12 cellular contexts compared by ENCODE assay signal in the genomic region with DNA sequence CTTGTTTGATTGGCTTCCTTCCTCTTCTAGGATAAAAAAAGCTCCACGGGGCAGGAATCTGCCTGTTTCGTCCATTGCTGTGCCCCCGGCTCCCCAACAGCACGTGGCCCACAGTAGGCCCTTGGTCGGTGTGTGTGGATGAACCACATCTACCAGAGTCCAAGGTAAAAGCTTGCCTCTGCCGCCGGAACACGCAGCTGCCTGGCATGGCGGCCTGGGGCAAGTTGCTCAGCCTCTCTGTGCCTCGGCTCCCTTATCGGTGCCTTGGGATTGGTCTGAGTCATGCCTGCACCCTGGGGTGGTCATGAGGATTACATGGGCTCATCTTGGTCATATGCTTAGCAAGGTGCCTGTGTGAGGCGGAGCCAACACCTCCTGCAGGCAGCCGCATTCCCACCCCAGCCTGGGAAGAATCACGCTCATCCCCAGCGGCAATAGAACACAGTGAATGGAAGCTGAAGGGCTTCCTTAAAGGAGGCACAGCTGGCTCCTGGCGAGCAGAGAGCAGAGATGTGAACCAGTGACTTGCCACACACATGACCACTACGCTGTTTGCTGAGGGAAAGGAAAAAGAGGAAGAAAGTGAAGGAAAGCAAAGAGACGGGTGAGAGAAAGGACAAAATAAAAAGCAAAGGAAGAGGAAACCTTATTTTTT. TPM values are rescaled to one million over a fixed set of nuclear protein-coding genes. Genes with fewer than 3 reads are reported as not detected.
A peak's percentile ranks its signal among the peaks of the same experiment; 100 is the strongest.
DNase-seq lines count a peak whose midpoint lies in the region; ATAC-seq and TF ChIP-seq lines count a peak whose summit lies in the region.
"Had no signal": no experiment of that assay in that cellular context is flagged by ENCODE, and none has a peak within 500 bp of the region (broad histone marks: within the 10 kb centered on the region; RNA-seq: fewer than 3 reads in every experiment).

No MANE protein-coding gene starts in this region.

- peaks cover 14% of the 10 kb centered on the region for H3K4me1 Mint-ChIP-seq in WTC11

- no peaks in the 10 kb centered on the region for H3K9me3 Mint-ChIP-seq in WTC11
- H3K9me3 Mint-ChIP-seq: T-helper 2 cell treated with Interferon-gamma antibody and Interleukin-4, amounts not matched to agents 5 μg/mL and 100 μg/mL, for 36 hours had no signal

- no peaks in the 10 kb centered on the region for H3K36me3 Mint-ChIP-seq in WTC11

- peak overlapping the region in 1 of 2 donors; percentile 66 for H3K27ac ChIP-seq in lung (ENCODE audit: low read depth in 1 of 2, low read length in 1 of 2)

- WGBS in lung, 2 donors, result 16 to 48% methylated on average over 18 of the region's 18 CpGs

- no peak overlapping the region for H3K4me3 Mint-ChIP-seq in WTC11
- H3K4me3 Mint-ChIP-seq: T-helper 2 cell treated with Interferon-gamma antibody and Interleukin-4, amounts not matched to agents 5 μg/mL and 100 μg/mL, for 36 hours had no signal

- peak; percentile 78 for DNase-seq in CD1c-positive myeloid dendritic cell (ENCODE audit: extremely low spot score)
- peak; percentile 40 for DNase-seq in WTC11 (ENCODE audit: low spot score)
- no peak for DNase-seq in lung (ENCODE audit: low spot score)
- DNase-seq: Calu3, Karpas-422 had no signal

- peaks cover 5% of the 10 kb centered on the region for H3K27me3 Mint-ChIP-seq in WTC11 (ENCODE audit: low read depth)

- peaks cover 0 to 12% of the 10 kb centered on the region in 2 donors for H3K4me1 ChIP-seq in lung (ENCODE audit: control insufficient read depth in 2 of 2, insufficient read depth in 2 of 2, low read length in 2 of 2)

- POLR2A ChIA-PET in WTC11 (lab: Charles Lee), result interaction anchor here (0.7 kb wide), 1 partner anchor 143 kb away, joined by 4 read pairs; no protein-coding TSS in a partner anchor

- H3K9me3 ChIP-seq in lung (ENCODE audit: control insufficient read depth in 2 of 2, insufficient read depth in 1 of 2, low read length in 1 of 2), result no peaks in the 10 kb centered on the region

- ATAC-seq in HG02678 (IDR thresholded peaks at IDR 0.05; ENCODE audit: unreplicated experiment) (peak; percentile 63), WTC11 (peak; percentile 75), lung (ENCODE audit: insufficient read depth, low FRiP score) (peak; percentile 56), GM18511 (IDR thresholded peaks at IDR 0.05; ENCODE audit: unreplicated experiment) (no peak), HG02884 (IDR thresholded peaks at IDR 0.05; ENCODE audit: unreplicated experiment) (no peak), HG03469 (IDR thresholded peaks at IDR 0.05; ENCODE audit: unreplicated experiment) (no peak), HG03457 (IDR thresholded peaks at IDR 0.05; ENCODE audit: unreplicated experiment) (no peak)

- peak overlapping the region; percentile 78 for H3K27ac Mint-ChIP-seq in WTC11
- H3K27ac Mint-ChIP-seq: T-helper 2 cell treated with Interferon-gamma antibody and Interleukin-4, amounts not matched to agents 5 μg/mL and 100 μg/mL, for 36 hours had no signal

- CTCF ChIA-PET in WTC11 (lab: Charles Lee), result interaction anchor here (0.6 to 1.5 kb wide), 3 partner anchors 12 to 38 kb away, joined by 3 to 12 read pairs (median 4); no protein-coding TSS in a partner anchor

- no peak overlapping the region for H3K4me3 ChIP-seq in lung
- H3K4me3 ChIP-seq: smooth muscle cell had no signal

- H3K27me3 ChIP-seq in lung (ENCODE audit: control insufficient read depth, insufficient read depth), result no peaks in the 10 kb centered on the region

- TF ChIP-seq CTCF in WTC11 (IDR thresholded peaks at IDR 0.05) (no peak), lung (IDR thresholded peaks at IDR 0.05; ENCODE audit: control extremely low read depth, extremely low read depth) (no peak)

- no peaks in the 10 kb centered on the region for H3K36me3 ChIP-seq in lung (ENCODE audit: control insufficient read depth in 2 of 2, insufficient read depth in 2 of 2, low read length in 2 of 2)

TF ChIP-seq in WTC11, 78 proteins besides CTCF, POLR2A, EP300 and RAD21:
- TF ChIP-seq TP53 (CRISPR knock-in tag; IDR thresholded peaks at IDR 0.05), result no peak
- no peak for TF ChIP-seq SMAD3 (CRISPR knock-in tag; IDR thresholded peaks at IDR 0.05; ENCODE audit: borderline replicate concordance)
- peak; percentile 45; the same call in 1 of the 2 replicates for TF ChIP-seq ZNF423 (CRISPR knock-in tag; IDR thresholded peaks at IDR 0.05)
- no peak for TF ChIP-seq ZNF416 (CRISPR knock-in tag; IDR thresholded peaks at IDR 0.05)

RNA-seq across cellular contexts. Expression of a gene that starts 5.5 kb away (rescaled TPM):
- total RNA-seq in WTC11 (2021) (68.3 to 71.0 TPM (median 70.8 TPM) in 3 replicates), lung (10 to 100 TPM; 28.0 to 31.3 TPM)
- polyA plus RNA-seq in lung, result 10 to 100 TPM; 11.9 to 29.7 TPM

RNA-seq across cellular contexts. Expression of a gene that starts 45.3 kb away (rescaled TPM):
- total RNA-seq in WTC11 (2021) (530 to 561 TPM (median 544 TPM) in 3 replicates), lung (1,000 to 10,000 TPM; 1,113 to 1,141 TPM)
- 1,000 to 10,000 TPM; 1,465 to 1,682 TPM for polyA plus RNA-seq in lung

Comparison
In these comparisons a context has a peak if more than half of its experiments do, and no peak if none do; other contexts are left out.
1. ATAC-seq: peak in HG02678 (single experiment), WTC11 (single experiment) and lung (single experiment); none in GM18511 (single experiment), HG02884 (single experiment), HG03469 (single experiment) and HG03457 (single experiment).